Comparison of ENCODE assay signal across 17 cellular contexts in the genomic region with DNA sequence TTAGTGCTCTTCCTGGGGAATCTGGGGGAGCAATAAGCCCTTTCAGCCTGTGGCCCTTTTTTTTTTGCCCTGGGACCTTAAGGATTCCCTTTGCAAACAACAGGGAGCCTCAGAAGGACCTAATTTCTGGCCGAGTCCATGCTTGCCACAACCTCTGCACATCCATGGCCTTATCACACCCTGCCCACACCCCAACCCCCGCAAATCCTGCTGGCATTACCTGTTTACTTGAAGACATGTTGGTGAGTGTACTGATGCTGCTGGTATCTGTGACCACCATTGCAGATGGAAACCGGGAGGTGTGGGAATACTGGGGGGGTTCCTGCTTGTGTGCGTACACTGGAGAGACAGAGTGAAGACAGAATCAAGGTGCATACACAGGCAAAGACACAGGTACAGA. TPM values are rescaled to one million over a fixed set of nuclear protein-coding genes. Genes with fewer than 3 reads are reported as not detected.
DNase-seq lines count a peak whose midpoint lies in the region; ATAC-seq and TF ChIP-seq lines count a peak whose summit lies in the region.
"Had no signal": no experiment of that assay in that cellular context is flagged by ENCODE, and none has a peak within 500 bp of the region (broad histone marks: within the 10 kb centered on the region; RNA-seq: fewer than 3 reads in every experiment).

No MANE protein-coding gene starts in this region.

- H3K9me3 Mint-ChIP-seq in activated T-helper 17 cell treated with anti-CD3 and anti-CD28 coated beads, Interleukin-2, amount 50 U/mL, for 72 hours: no peaks in the 10 kb centered on the region
- peaks cover 3% of the 10 kb centered on the region for H3K9me3 Mint-ChIP-seq in progenitor cell of endocrine pancreas (ENCODE audit: low read depth)
- peaks cover 0 to 4% (median 0%) of the 10 kb centered on the region in 5 donors for H3K9me3 Mint-ChIP-seq in CD8-positive, alpha-beta memory T cell

- no peaks in the 10 kb centered on the region for H3K79me2 ChIP-seq in mammary epithelial cell (ENCODE audit: insufficient read depth, low read length)

- H3K4me3 ChIP-seq in mammary epithelial cell (replicated peaks in 1 of 3; ENCODE audit: insufficient read depth in 1 of 3, low read depth in 2 of 3, low read length in 3 of 3) (no peak overlapping the region), breast epithelium (no peak overlapping the region)
- no peak overlapping the region for H3K4me3 ChIP-seq in CD8-positive, alpha-beta memory T cell (ENCODE audit: low read length)
- H3K4me3 ChIP-seq: A549, BLaER1 had no signal

- no TSS peak for BruUV-seq in mammary epithelial cell (replicated peaks; lab: Mats Ljungman, UMichigan)

- H3K36me3 Mint-ChIP-seq in activated T-helper 17 cell treated with anti-CD3 and anti-CD28 coated beads, Interleukin-2, amount 50 U/mL, for 72 hours (ENCODE audit: low read depth): no peaks in the 10 kb centered on the region
- peaks cover 72% of the 10 kb centered on the region for H3K36me3 Mint-ChIP-seq in progenitor cell of endocrine pancreas (ENCODE audit: insufficient read depth)
- H3K36me3 Mint-ChIP-seq in CD8-positive, alpha-beta memory T cell: peaks cover 0 to 5% (median 0%) of the 10 kb centered on the region in 3 donors
- H3K36me3 Mint-ChIP-seq: CD4-positive, alpha-beta memory T cell had no signal

- WGBS in mammary epithelial cell (ENCODE audit: low coverage, missing lambda C conversion rate): 89% methylated on average over 4 of the region's 4 CpGs

- no peaks in the 10 kb centered on the region for H4K20me1 ChIP-seq in mammary epithelial cell (ENCODE audit: insufficient read depth, low read length)
- H4K20me1 ChIP-seq: BLaER1 had no signal

- H3K27me3 ChIP-seq in mammary epithelial cell (ENCODE audit: insufficient read depth, low read length): peaks cover 5% of the 10 kb centered on the region
- H3K27me3 ChIP-seq in breast epithelium: peaks cover 0 to 17% of the 10 kb centered on the region in 2 donors
- no peaks in the 10 kb centered on the region for H3K27me3 ChIP-seq in foreskin keratinocyte
- peaks cover 3% of the 10 kb centered on the region for H3K27me3 ChIP-seq in CD8-positive, alpha-beta memory T cell (ENCODE audit: insufficient read depth, low read length, poor library complexity, severe bottlenecking)
- H3K27me3 ChIP-seq: BLaER1 had no signal

- no peaks in the 10 kb centered on the region for H3K36me3 ChIP-seq in mammary epithelial cell (ENCODE audit: insufficient read depth, low read length)
- no peaks in the 10 kb centered on the region for H3K36me3 ChIP-seq in breast epithelium
- no peaks in the 10 kb centered on the region for H3K36me3 ChIP-seq in CD8-positive, alpha-beta memory T cell (ENCODE audit: insufficient read depth, low read length)
- H3K36me3 ChIP-seq: BLaER1 had no signal

- H3K4me1 ChIP-seq in mammary epithelial cell (ENCODE audit: insufficient read depth, low read length) (peaks cover 38% of the 10 kb centered on the region), breast epithelium (no peaks in the 10 kb centered on the region), foreskin keratinocyte (peaks cover 30% of the 10 kb centered on the region)
- H3K4me1 ChIP-seq in CD8-positive, alpha-beta memory T cell (ENCODE audit: insufficient read depth, low read length): no peaks in the 10 kb centered on the region

- TF ChIP-seq CTCF in mammary epithelial cell (conservative IDR thresholded peaks at IDR 0.05 in 1 of 2, IDR thresholded peaks at IDR 0.05 in 1 of 2; ENCODE audit: extremely low read depth in 1 of 2, insufficient read depth in 1 of 2, low read depth in 1 of 2, low read length in 2 of 2) (no peak), breast epithelium (IDR thresholded peaks at IDR 0.05) (no peak), foreskin keratinocyte (conservative IDR thresholded peaks at IDR 0.05) (no peak), progenitor cell of endocrine pancreas (IDR thresholded peaks at IDR 0.05; ENCODE audit: unreplicated experiment) (no peak)

- no peak overlapping the region for H3K4me2 ChIP-seq in mammary epithelial cell (ENCODE audit: insufficient read depth, low read depth, low read length)
- H3K4me2 ChIP-seq: BLaER1 had no signal

- peaks cover 30% of the 10 kb centered on the region for H3K27me3 Mint-ChIP-seq in activated T-helper 17 cell treated with anti-CD3 and anti-CD28 coated beads, Interleukin-2, amount 50 U/mL, for 72 hours
- H3K27me3 Mint-ChIP-seq in progenitor cell of endocrine pancreas: no peaks in the 10 kb centered on the region
- peaks cover 6 to 42% of the 10 kb centered on the region in 2 donors for H3K27me3 Mint-ChIP-seq in CD8-positive, alpha-beta memory T cell

- dilution Hi-C loops in mammary epithelial cell (cut with HindIII; ENCODE audit: low sequenced_read_pairs): loop anchor here (10.0 kb wide), 1 partner anchor 64 kb away; no protein-coding TSS in a partner anchor

- intact Hi-C loops in mammary epithelial cell (cut with micrococcal nuclease) (loop anchor here (5.0 kb wide), 1 partner anchor 42 kb away; no protein-coding TSS in a partner anchor), breast epithelium (cut with DNase I; ENCODE audit: low total_unique reads) (no loop called here)

- POLR2A ChIA-PET in CD8-positive, alpha-beta memory T cell (lab: Charles Lee): no interaction called here

- H3K27ac ChIP-seq in mammary epithelial cell (ENCODE audit: insufficient read depth, low read depth, low read length): peak overlapping the region; percentile 12
- H3K27ac ChIP-seq in breast epithelium: no peak overlapping the region
- H3K27ac ChIP-seq in foreskin keratinocyte: peak overlapping the region; percentile 92
- no peak overlapping the region for H3K27ac ChIP-seq in CD8-positive, alpha-beta memory T cell (ENCODE audit: low read depth, low read length)
- H3K27ac ChIP-seq: BLaER1 had no signal

- H3K4me3 Mint-ChIP-seq in activated T-helper 17 cell treated with anti-CD3 and anti-CD28 coated beads, Interleukin-2, amount 50 U/mL, for 72 hours: no peak overlapping the region
- H3K4me3 Mint-ChIP-seq in progenitor cell of endocrine pancreas (ENCODE audit: low read depth): peak overlapping the region; percentile 35
- no peak overlapping the region for H3K4me3 Mint-ChIP-seq in CD8-positive, alpha-beta memory T cell
- H3K4me3 Mint-ChIP-seq: CD4-positive, alpha-beta memory T cell had no signal

- no peak overlapping the region for H2AFZ ChIP-seq in mammary epithelial cell (ENCODE audit: low read depth, low read length)

- peak; percentile 11 for ATAC-seq in activated T-helper 17 cell treated with anti-CD3 and anti-CD28 coated beads, Interleukin-2, amount 50 U/mL, for 72 hours (replicated peaks)
- peak; percentile 3 for ATAC-seq in foreskin keratinocyte
- ATAC-seq: Right ventricle myocardium inferior had no signal

- in situ Hi-C loops in mammary epithelial cell (cut with MboI; ENCODE audit: low sequenced_read_pairs in 2 of 2): no loop called here

- DNase-seq in mammary epithelial cell (peak; percentile 74), breast epithelium (ENCODE audit: low spot score in 2 of 2) (no peak), foreskin keratinocyte (peak in 1 of 2 donors; percentile 61), progenitor cell of endocrine pancreas (ENCODE audit: low spot score, unreplicated experiment) (no peak), AG08395 (ENCODE audit: low spot score) (no peak), COLO668 (lab: John Stamatoyannopoulos, UW; ENCODE audit: unreplicated experiment) (no peak)
- no peak for DNase-seq in CD8-positive, alpha-beta memory T cell
- DNase-seq: CD4-positive, alpha-beta memory T cell; KG1; NCI-H1105 treated with DMSO at 0.1 percent for 48 hours; NCI-H1694; NCI-H510A; NCI-H748 treated with DMSO at 0.1 percent for 48 hours had no signal

- peaks cover 2% of the 10 kb centered on the region for H3K9me3 ChIP-seq in mammary epithelial cell (replicated peaks; ENCODE audit: insufficient read depth, low read length)
- peaks cover 12% of the 10 kb centered on the region in 2 donors for H3K9me3 ChIP-seq in breast epithelium
- no peaks in the 10 kb centered on the region for H3K9me3 ChIP-seq in CD8-positive, alpha-beta memory T cell (ENCODE audit: low read length)
- H3K9me3 ChIP-seq: A549 had no signal

- CTCF ChIA-PET in mammary epithelial cell (lab: Charles Lee; ENCODE audit: low non-redundant PET): no interaction called here
- CTCF ChIA-PET in CD8-positive, alpha-beta memory T cell (lab: Charles Lee): no interaction called here

- H3K27ac Mint-ChIP-seq in activated T-helper 17 cell treated with anti-CD3 and anti-CD28 coated beads, Interleukin-2, amount 50 U/mL, for 72 hours: peak overlapping the region; percentile 9
- peak overlapping the region; percentile 91 for H3K27ac Mint-ChIP-seq in progenitor cell of endocrine pancreas
- H3K27ac Mint-ChIP-seq in CD8-positive, alpha-beta memory T cell: peak overlapping the region in 1 of 8 donors; percentile 48
- H3K27ac Mint-ChIP-seq: CD4-positive, alpha-beta memory T cell had no signal

- H3K9ac ChIP-seq in mammary epithelial cell (ENCODE audit: insufficient read depth, low read length): no peak overlapping the region
- H3K9ac ChIP-seq: BLaER1 had no signal

- H3K4me1 Mint-ChIP-seq in activated T-helper 17 cell treated with anti-CD3 and anti-CD28 coated beads, Interleukin-2, amount 50 U/mL, for 72 hours: peaks cover 9% of the 10 kb centered on the region
- peaks cover 57% of the 10 kb centered on the region for H3K4me1 Mint-ChIP-seq in progenitor cell of endocrine pancreas (ENCODE audit: low read depth)
- H3K4me1 Mint-ChIP-seq in CD8-positive, alpha-beta memory T cell: peaks cover 0 to 3% (median 3%) of the 10 kb centered on the region in 3 donors

- TF ChIP-seq POLR2A in breast epithelium (IDR thresholded peaks at IDR 0.05): no peak

RNA-seq across cellular contexts. Expression of a gene that starts 46.0 kb away (rescaled TPM):
- total RNA-seq in mammary epithelial cell (not detected), breast epithelium (under 1 TPM in 1 of 3 donors, not detected in 2; 0.33 TPM), foreskin keratinocyte (not detected in 2 replicates), progenitor cell of endocrine pancreas (96.9 and 99.1 TPM in 2 replicates)
- polyA plus RNA-seq in mammary epithelial cell (not detected), foreskin keratinocyte (not detected in 2 replicates)
- polyA minus RNA-seq in mammary epithelial cell: not detected
- total RNA-seq in activated T-helper 17 cell treated with anti-CD3 and anti-CD28 coated beads, Interleukin-2, amount 50 U/mL, for 72 hours: under 1 TPM in 1 of 2 donors, not detected in 1; 0.50 TPM
- total RNA-seq in CD8-positive, alpha-beta memory T cell: under 1 TPM; 0.22 to 0.73 TPM
- not detected for polyA plus RNA-seq in CD8-positive, alpha-beta memory T cell
- total RNA-seq: CD4-positive, alpha-beta memory T cell; Right ventricle myocardium inferior had no signal
- polyA plus RNA-seq: CD4-positive, alpha-beta memory T cell had no signal

RNA-seq across cellular contexts. Expression of a gene that starts 55.6 kb away (rescaled TPM):
- 10 to 100 TPM; 22.2 to 31.2 TPM for total RNA-seq in mammary epithelial cell
- 13.5 TPM for polyA plus RNA-seq in mammary epithelial cell
- polyA minus RNA-seq in mammary epithelial cell: 10.4 TPM
- total RNA-seq in breast epithelium: 10 to 100 TPM; 15.8 to 29.3 (median 20.0) TPM
- total RNA-seq in activated T-helper 17 cell treated with anti-CD3 and anti-CD28 coated beads, Interleukin-2, amount 50 U/mL, for 72 hours: 10 to 100 TPM; 24.4 to 37.8 TPM
- 29.6 and 30.5 TPM in 2 replicates for total RNA-seq in foreskin keratinocyte
- polyA plus RNA-seq in foreskin keratinocyte: 13.0 and 14.9 TPM in 2 replicates
- 77.2 and 79.4 TPM in 2 replicates for total RNA-seq in progenitor cell of endocrine pancreas
- total RNA-seq in CD8-positive, alpha-beta memory T cell: 10 to 100 TPM; 36.0 to 41.0 TPM
- polyA plus RNA-seq in CD8-positive, alpha-beta memory T cell: 14.7 TPM

Comparison
In these comparisons a context has a peak if more than half of its experiments do, and no peak if none do; other contexts are left out.
1. H3K27ac ChIP-seq: peak in mammary epithelial cell (single experiment) and foreskin keratinocyte (single experiment); none in breast epithelium (0 of 2) and CD8-positive, alpha-beta memory T cell (single experiment).
2. RNA of a gene that starts 46.0 kb away (total RNA-seq): 96.9 to 99.1 TPM in progenitor cell of endocrine pancreas; 0.22 to 0.73 TPM in CD8-positive, alpha-beta memory T cell, 0.50 TPM in activated T-helper 17 cell treated with anti-CD3 and anti-CD28 coated beads, Interleukin-2, amount 50 U/mL, for 72 hours, not detected in mammary epithelial cell, 0.33 TPM in breast epithelium and not detected in foreskin keratinocyte; every median in the first group is over 10 times any median in the second.